ENCODE assay signal across 1 cellular context in the genomic region with DNA sequence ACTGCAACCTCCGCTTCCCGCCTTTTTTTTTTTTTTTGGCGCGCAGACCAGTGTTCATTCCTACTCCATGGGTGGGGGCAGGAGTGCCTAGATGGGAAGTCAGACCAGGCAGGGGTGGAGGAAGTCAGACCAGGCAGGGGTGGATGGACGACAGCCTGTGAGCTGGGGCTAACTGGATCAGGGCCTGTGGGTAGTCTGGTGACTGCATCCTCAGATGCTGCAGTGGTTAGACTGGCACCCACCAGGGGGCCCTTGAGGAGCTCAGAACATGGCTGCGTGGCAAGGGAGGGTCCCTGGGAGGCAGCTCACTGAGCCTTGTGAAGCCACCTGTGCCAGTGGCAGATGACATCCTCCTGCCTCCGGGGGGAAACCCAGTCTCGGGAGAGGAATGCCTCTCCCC.
TF ChIP-seq lines count a peak whose summit lies in the region.

No MANE protein-coding gene starts in this region.

TF ChIP-seq in SK-N-SH, 30 proteins besides CTCF, POLR2A, EP300 and RAD21:
- TF ChIP-seq TEAD4 (IDR thresholded peaks at IDR 0.05; ENCODE audit: borderline replicate concordance, insufficient read depth), result no peak
- TF ChIP-seq, protein P1, sequence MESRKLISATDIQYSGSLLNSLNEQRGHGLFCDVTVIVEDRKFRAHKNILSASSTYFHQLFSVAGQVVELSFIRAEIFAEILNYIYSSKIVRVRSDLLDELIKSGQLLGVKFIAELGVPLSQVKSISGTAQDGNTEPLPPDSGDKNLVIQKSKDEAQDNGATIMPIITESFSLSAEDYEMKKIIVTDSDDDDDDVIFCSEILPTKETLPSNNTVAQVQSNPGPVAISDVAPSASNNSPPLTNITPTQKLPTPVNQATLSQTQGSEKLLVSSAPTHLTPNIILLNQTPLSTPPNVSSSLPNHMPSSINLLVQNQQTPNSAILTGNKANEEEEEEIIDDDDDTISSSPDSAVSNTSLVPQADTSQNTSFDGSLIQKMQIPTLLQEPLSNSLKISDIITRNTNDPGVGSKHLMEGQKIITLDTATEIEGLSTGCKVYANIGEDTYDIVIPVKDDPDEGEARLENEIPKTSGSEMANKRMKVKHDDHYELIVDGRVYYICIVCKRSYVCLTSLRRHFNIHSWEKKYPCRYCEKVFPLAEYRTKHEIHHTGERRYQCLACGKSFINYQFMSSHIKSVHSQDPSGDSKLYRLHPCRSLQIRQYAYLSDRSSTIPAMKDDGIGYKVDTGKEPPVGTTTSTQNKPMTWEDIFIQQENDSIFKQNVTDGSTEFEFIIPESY (IDR thresholded peaks at IDR 0.05; ENCODE audit: borderline replicate concordance, low read depth), result no peak
- TF ChIP-seq RCOR1 (IDR thresholded peaks at IDR 0.05; ENCODE audit: low read length), result no peak
- no peak for TF ChIP-seq SMC3 (IDR thresholded peaks at IDR 0.05; ENCODE audit: low read depth, low read length)
- TF ChIP-seq CHD2 (IDR thresholded peaks at IDR 0.05; ENCODE audit: low read length, partially characterized antibody), result no peak
- TF ChIP-seq, protein P2, sequence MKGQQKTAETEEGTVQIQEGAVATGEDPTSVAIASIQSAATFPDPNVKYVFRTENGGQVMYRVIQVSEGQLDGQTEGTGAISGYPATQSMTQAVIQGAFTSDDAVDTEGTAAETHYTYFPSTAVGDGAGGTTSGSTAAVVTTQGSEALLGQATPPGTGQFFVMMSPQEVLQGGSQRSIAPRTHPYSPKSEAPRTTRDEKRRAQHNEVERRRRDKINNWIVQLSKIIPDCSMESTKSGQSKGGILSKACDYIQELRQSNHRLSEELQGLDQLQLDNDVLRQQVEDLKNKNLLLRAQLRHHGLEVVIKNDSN (IDR thresholded peaks at IDR 0.05; ENCODE audit: borderline replicate concordance, low read depth), result no peak
- no peak for TF ChIP-seq FOSL2 (IDR thresholded peaks at IDR 0.05; ENCODE audit: borderline replicate concordance, low read depth)
- no peak for TF ChIP-seq JUND (IDR thresholded peaks at IDR 0.05)
- TF ChIP-seq TCF12 (IDR thresholded peaks at IDR 0.05), result no peak
- TF ChIP-seq, protein P3, sequence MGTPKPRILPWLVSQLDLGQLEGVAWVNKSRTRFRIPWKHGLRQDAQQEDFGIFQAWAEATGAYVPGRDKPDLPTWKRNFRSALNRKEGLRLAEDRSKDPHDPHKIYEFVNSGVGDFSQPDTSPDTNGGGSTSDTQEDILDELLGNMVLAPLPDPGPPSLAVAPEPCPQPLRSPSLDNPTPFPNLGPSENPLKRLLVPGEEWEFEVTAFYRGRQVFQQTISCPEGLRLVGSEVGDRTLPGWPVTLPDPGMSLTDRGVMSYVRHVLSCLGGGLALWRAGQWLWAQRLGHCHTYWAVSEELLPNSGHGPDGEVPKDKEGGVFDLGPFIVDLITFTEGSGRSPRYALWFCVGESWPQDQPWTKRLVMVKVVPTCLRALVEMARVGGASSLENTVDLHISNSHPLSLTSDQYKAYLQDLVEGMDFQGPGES (IDR thresholded peaks at IDR 0.05; ENCODE audit: low read depth, low read length), result no peak
- TF ChIP-seq, protein P4, sequence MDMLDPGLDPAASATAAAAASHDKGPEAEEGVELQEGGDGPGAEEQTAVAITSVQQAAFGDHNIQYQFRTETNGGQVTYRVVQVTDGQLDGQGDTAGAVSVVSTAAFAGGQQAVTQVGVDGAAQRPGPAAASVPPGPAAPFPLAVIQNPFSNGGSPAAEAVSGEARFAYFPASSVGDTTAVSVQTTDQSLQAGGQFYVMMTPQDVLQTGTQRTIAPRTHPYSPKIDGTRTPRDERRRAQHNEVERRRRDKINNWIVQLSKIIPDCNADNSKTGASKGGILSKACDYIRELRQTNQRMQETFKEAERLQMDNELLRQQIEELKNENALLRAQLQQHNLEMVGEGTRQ (IDR thresholded peaks at IDR 0.05; ENCODE audit: borderline replicate concordance, low read depth, low read length), result no peak
- TF ChIP-seq MEF2A (IDR thresholded peaks at IDR 0.05; ENCODE audit: borderline replicate concordance, low read depth), result no peak
- no peak for TF ChIP-seq RFX5 (IDR thresholded peaks at IDR 0.05; ENCODE audit: low read length)
- no peak for TF ChIP-seq SIN3A (IDR thresholded peaks at IDR 0.05; ENCODE audit: borderline replicate concordance, low read depth, low read length)
